ENCODE assay signal across 1 cellular context in genomic region chr18:58044370-58045264, GRCh38.
TF ChIP-seq lines count a peak whose summit lies in the region.

No MANE protein-coding gene starts in this region.

TF ChIP-seq in GM12878, 131 proteins besides CTCF, POLR2A, EP300 and RAD21 (continued from another document):
- TF ChIP-seq RELB (IDR thresholded peaks at IDR 0.05; ENCODE audit: low read depth), result peak; percentile 31; the same call in 1 of the 2 replicates
- TF ChIP-seq NR2C1 (IDR thresholded peaks at IDR 0.05), result no peak
- TF ChIP-seq IRF5 (IDR thresholded peaks at IDR 0.05; ENCODE audit: borderline replicate concordance), result no peak
- TF ChIP-seq CEBPB (IDR thresholded peaks at IDR 0.05; ENCODE audit: borderline replicate concordance in 1 of 2, low read depth in 2 of 2, low read length in 2 of 2), result no peak
- peak; percentile 81 for TF ChIP-seq MEF2B (IDR thresholded peaks at IDR 0.05; ENCODE audit: partially characterized antibody, poor library complexity, severe bottlenecking)
- TF ChIP-seq EGR1 (IDR thresholded peaks at IDR 0.05; ENCODE audit: borderline replicate concordance in 1 of 2, low read depth in 2 of 2, low read length in 2 of 2), result no peak
- peak; percentile 62 for TF ChIP-seq PKNOX1 (IDR thresholded peaks at IDR 0.05)
- TF ChIP-seq SIN3A (IDR thresholded peaks at IDR 0.05; ENCODE audit: low read depth, low read length), result 0 out of 2 replicates have a peak, but pooled peaks have one; percentile 22
- TF ChIP-seq DPF2 (IDR thresholded peaks at IDR 0.05), result peak; percentile 53
- TF ChIP-seq RB1 (IDR thresholded peaks at IDR 0.05; ENCODE audit: borderline replicate concordance), result 0 out of 2 replicates have a peak, but pooled peaks have one; percentile 30
- TF ChIP-seq ASH2L (IDR thresholded peaks at IDR 0.05; ENCODE audit: borderline replicate concordance, low read depth), result 0 out of 2 replicates have a peak, but pooled peaks have one; percentile 30
- no peak for TF ChIP-seq RBBP5 (conservative IDR thresholded peaks at IDR 0.05)
- TF ChIP-seq LARP7 (IDR thresholded peaks at IDR 0.05), result peak; percentile 73
- 0 out of 2 replicates have a peak, but pooled peaks have one; percentile 5 for TF ChIP-seq TCF12 (IDR thresholded peaks at IDR 0.05; ENCODE audit: low read depth, low read length)
- TF ChIP-seq IKZF2 (IDR thresholded peaks at IDR 0.05), result peak; percentile 42 to 50; a peak in 3 of 4 replicates
- TF ChIP-seq BHLHE40 (IDR thresholded peaks at IDR 0.05; ENCODE audit: borderline replicate concordance in 1 of 2, low read depth in 2 of 2, low read length in 1 of 2), result peak; percentile 41 to 68; a peak in 2 of 4 replicates
- 0 out of 2 replicates have a peak, but pooled peaks have one; percentile 9 for TF ChIP-seq MXI1 (IDR thresholded peaks at IDR 0.05; ENCODE audit: low read depth, low read length)
- peak; percentile 17; the same call in 1 of the 2 replicates for TF ChIP-seq ZNF217 (IDR thresholded peaks at IDR 0.05)
- peak; percentile 44 for TF ChIP-seq PBX3 (IDR thresholded peaks at IDR 0.05; ENCODE audit: insufficient replicate concordance, low read depth, low read length)
